1 cellular context compared by ENCODE assay signal in genomic region chr9:35616681-35617459, GRCh38.
TF ChIP-seq lines count a peak whose summit lies in the region.

No MANE protein-coding gene starts in this region.

TF ChIP-seq in IMR-90, 13 proteins besides CTCF, POLR2A, EP300 and RAD21:
- TF ChIP-seq NFE2L2 (IDR thresholded peaks at IDR 0.05; ENCODE audit: low read depth, low read length) (no peak), RFX5 (IDR thresholded peaks at IDR 0.05; ENCODE audit: low read depth, low read length) (peak; percentile 90), CEBPB (IDR thresholded peaks at IDR 0.05; ENCODE audit: low read depth, low read length) (no peak), FOS (IDR thresholded peaks at IDR 0.05; ENCODE audit: low read depth, low read length) (no peak)
